31 cellular contexts compared by ENCODE assay signal in genomic region chr4:37467824-37468223, GRCh38.
"Had no signal": no experiment of that assay in that cellular context is flagged by ENCODE, and none has a peak within 500 bp of the region (broad histone marks: within the 10 kb centered on the region; RNA-seq: fewer than 3 reads in every experiment).

No MANE protein-coding gene starts in this region.

- FAIRE-seq: bronchial epithelial cell, TTC549 had no signal

- ATAC-seq: activated CD8-positive, alpha-beta T cell treated with anti-CD3 and anti-CD28 coated beads for 36 hours; activated naive CD8-positive, alpha-beta T cell treated with anti-CD3 and anti-CD28 coated beads, Interleukin-2, amount 50 U/mL, for 24 hours; activated T-cell treated with anti-CD3 and anti-CD28 coated beads, Interleukin-2, amount 50 U/mL, for 4 hours; activated T-cell treated with anti-CD3 and anti-CD28 coated beads, Interleukin-2, amount 50 U/mL, for 72 hours; activated T-helper 17 cell treated with anti-CD3 and anti-CD28 coated beads, Interleukin-2, amount 50 U/mL, for 72 hours had no signal

- H3K9me3 ChIP-seq: ascending aorta had no signal

- H3K4me3 ChIP-seq: ascending aorta, cardiac muscle cell had no signal

- H3K36me3 ChIP-seq: ascending aorta, cardiac muscle cell had no signal

- H3K27ac ChIP-seq: ascending aorta, cardiac muscle cell, VCaP had no signal

- DNase-seq: activated B cell treated with CpG ODN at 0.5 μM for 24 hours; activated CD4-positive, alpha-beta memory T cell treated with anti-CD3 and anti-CD28 coated beads for 36 hours; activated CD4-positive, alpha-beta T cell treated with anti-CD3 and anti-CD28 coated beads for 4 hours; activated CD4-positive, alpha-beta T cell treated with anti-CD3 and anti-CD28 coated beads, Interleukin-2, amount 10 ng/mL, durations not matched to agents 24 days and 14 days; activated CD4-positive, alpha-beta T cell treated with anti-CD3 and anti-CD28 coated beads, Interleukin-2, amount 50 U/mL, for 1 hour; activated CD4-positive, alpha-beta T cell treated with anti-CD3 and anti-CD28 coated beads, Interleukin-2, amount 50 U/mL, for 4 hours; activated CD4-positive, CD25-positive, alpha-beta regulatory T cell treated with anti-CD3 and anti-CD28 coated beads, Interleukin-2, amount 50 U/mL, for 72 hours; activated CD8-positive, alpha-beta memory T cell treated with anti-CD3 and anti-CD28 coated beads, Interleukin-2, amount 50 U/mL, for 4 hours; activated CD8-positive, alpha-beta T cell treated with anti-CD3 and anti-CD28 coated beads for 36 hours; activated effector memory CD4-positive, alpha-beta T cell treated with anti-CD3 and anti-CD28 coated beads, Interleukin-2, amount 50 U/mL, for 16 hours; activated naive CD4-positive, alpha-beta T cell treated with anti-CD3 and anti-CD28 coated beads, Interleukin-2, amount 10 ng/mL, durations not matched to agents 7 days and 5 days; activated naive CD4-positive, alpha-beta T cell treated with Interleukin-2 at 50 U/mL for 16 hours; activated naive CD8-positive, alpha-beta T cell treated with anti-CD3 and anti-CD28 coated beads, Interleukin-2, amount 10 ng/mL, durations not matched to agents 7 days and 5 days; activated naive CD8-positive, alpha-beta T cell treated with anti-CD3 and anti-CD28 coated beads, Interleukin-2, amount 50 U/mL, for 24 hours; activated T-cell treated with anti-CD3 and anti-CD28 coated beads for 4 hours; activated T-cell treated with anti-CD3 and anti-CD28 coated beads, Interleukin-2, amount 50 U/mL, for 1 hour; activated T-cell treated with anti-CD3 and anti-CD28 coated beads, Interleukin-2, amount 50 U/mL, for 4 hours; activated T-cell treated with anti-CD3 and anti-CD28 coated beads, Interleukin-2, amount 50 U/mL, for 72 hours; amygdala; anterior cingulate cortex; caudate nucleus; cerebellar nuclear complex; T-helper 1 cell; T-helper 2 cell; T-helper 9 cell had no signal

- H3K27me3 ChIP-seq: ascending aorta, cardiac muscle cell had no signal

- H3K4me1 ChIP-seq: ascending aorta had no signal
